ENCODE assay signal across 8 cellular contexts in the genomic region with DNA sequence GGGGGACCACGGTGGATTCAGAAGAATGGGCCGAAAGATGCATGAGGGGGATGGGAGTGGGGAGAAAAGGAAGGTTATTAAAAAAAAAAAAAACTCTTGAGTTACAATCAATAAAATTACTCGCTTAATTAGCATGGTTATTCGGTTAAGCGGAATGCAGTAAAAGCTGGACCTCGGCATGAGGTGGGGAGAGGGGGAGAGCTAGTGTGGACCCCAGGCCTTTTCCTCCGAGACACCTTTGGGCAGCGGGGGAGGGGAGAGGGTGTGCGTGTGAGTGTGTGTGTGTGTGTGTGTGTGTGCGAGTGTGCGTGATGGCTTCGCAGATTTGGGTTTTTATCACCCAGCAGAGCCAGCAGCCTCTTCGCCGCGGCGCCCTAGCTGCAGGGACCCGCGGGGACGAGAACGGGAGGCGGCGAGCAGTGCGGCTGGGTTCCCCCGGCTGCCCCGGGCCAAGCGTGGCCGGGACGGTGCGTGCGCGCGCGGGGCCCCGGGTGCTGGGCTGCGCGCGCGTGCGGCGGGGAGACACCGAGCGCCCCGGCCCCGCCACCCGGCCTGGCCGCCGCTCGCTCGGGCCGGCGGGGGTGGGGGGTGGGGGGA. TPM values are rescaled to one million over a fixed set of nuclear protein-coding genes. Genes with fewer than 3 reads are reported as not detected.
A peak's percentile ranks its signal among the peaks of the same experiment; 100 is the strongest.
DNase-seq lines count a peak whose midpoint lies in the region; ATAC-seq and TF ChIP-seq lines count a peak whose summit lies in the region.

No MANE protein-coding gene starts in this region.

- DNase-seq in AG04449 (ENCODE audit: low read depth, low spot score) (no peak), cardiac fibroblast (ENCODE audit: low read depth in 2 of 2) (peak in 1 of 2 donors; percentile 51), LoVo (ENCODE audit: low spot score) (no peak)
- no peak for DNase-seq in central memory CD4-positive, alpha-beta T cell
- no peak for DNase-seq in activated CD4-positive, alpha-beta T cell treated with anti-CD3 and anti-CD28 coated beads for 48 hours

- CTCF ChIA-PET in AG04449 (lab: Yijun Ruan, JAX) = interaction anchor here (0.9 to 3.3 kb wide), 3 partner anchors 63 to 85 kb away, joined by 3 to 33 read pairs (median 12); no protein-coding TSS in a partner anchor

- H3K4me3 ChIP-seq in AG04449 (ENCODE audit: low read depth, low read length) (peak overlapping the region; percentile 62), HUES64 (ENCODE audit: low read length) (peak overlapping the region; percentile 60), cardiac fibroblast (replicated peaks in 1 of 2; ENCODE audit: low read depth in 2 of 2, low read length in 2 of 2) (peak overlapping the region; percentile 49 to 67), mucosa of rectum (ENCODE audit: low read length in 2 of 2) (peak overlapping the region; percentile 77 to 78)

- H3K9me3 ChIP-seq in HUES64 (ENCODE audit: insufficient read depth, low read depth, low read length) = no peaks in the 10 kb centered on the region
- no peaks in the 10 kb centered on the region for H3K9me3 ChIP-seq in mucosa of rectum (ENCODE audit: control insufficient read depth in 2 of 2, low read length in 2 of 2)

- H3K9ac ChIP-seq in HUES64 (ENCODE audit: low read depth, low read length) (peak overlapping the region; percentile 93; the same call in 1 of the 2 replicates), mucosa of rectum (ENCODE audit: low read depth in 1 of 2, low read length in 2 of 2) (peak overlapping the region; percentile 86 to 97)

- H3K27me3 ChIP-seq in HUES64 (ENCODE audit: insufficient read depth, low read length) (peaks cover 69% of the 10 kb centered on the region), mucosa of rectum (ENCODE audit: control insufficient read depth in 2 of 2, insufficient read depth in 2 of 2, low read length in 2 of 2) (peaks cover 0 to 3% of the 10 kb centered on the region in 2 donors)

- no peak for ATAC-seq in GM18858 (IDR thresholded peaks at IDR 0.05; ENCODE audit: unreplicated experiment)

- WGBS in HUES64 = 1% methylated on average over 31 of the region's 51 CpGs

- H3K36me3 ChIP-seq in HUES64 (ENCODE audit: insufficient read depth, low read length) (no peaks in the 10 kb centered on the region; the same call in 1 of the 2 replicates), mucosa of rectum (ENCODE audit: control insufficient read depth in 2 of 2, insufficient read depth in 2 of 2, low read length in 2 of 2) (no peaks in the 10 kb centered on the region)

- POLR2A ChIA-PET in AG04449 (lab: Yijun Ruan, JAX) = interaction anchor here (0.6 to 1.4 kb wide), 3 partner anchors 14 to 90 kb away, joined by 3 to 4 read pairs (median 4); no protein-coding TSS in a partner anchor

- peaks cover 52% of the 10 kb centered on the region for H3K4me1 ChIP-seq in HUES64 (ENCODE audit: insufficient read depth, low read length)
- peaks cover 27 to 36% of the 10 kb centered on the region in 2 donors for H3K4me1 ChIP-seq in mucosa of rectum (ENCODE audit: control insufficient read depth in 2 of 2, insufficient read depth in 2 of 2, low read length in 2 of 2)

- no peak overlapping the region for H3K27ac ChIP-seq in HUES64 (ENCODE audit: low read depth, low read length)
- H3K27ac ChIP-seq in mucosa of rectum (ENCODE audit: low read depth in 2 of 2, low read length in 2 of 2) = peak overlapping the region; percentile 87 to 91

- TF ChIP-seq CTCF in AG04449 (IDR thresholded peaks at IDR 0.05; ENCODE audit: insufficient read depth, low read length, missing control alignments) = no peak
- TF ChIP-seq CTCF in cardiac fibroblast (IDR thresholded peaks at IDR 0.05; ENCODE audit: low read depth, low read length) = no peak

RNA-seq across cellular contexts. Expression of gene BAHCC1, which starts 3.7 kb away (rescaled TPM):
- polyA plus RNA-seq in HUES64 (2013, experiment 1 of 2) = 7.8 TPM
- 12.9 TPM for polyA plus RNA-seq in HUES64 (2013, experiment 2 of 2)
